Comparison of ENCODE assay signal across 8 cellular contexts in the genomic region with DNA sequence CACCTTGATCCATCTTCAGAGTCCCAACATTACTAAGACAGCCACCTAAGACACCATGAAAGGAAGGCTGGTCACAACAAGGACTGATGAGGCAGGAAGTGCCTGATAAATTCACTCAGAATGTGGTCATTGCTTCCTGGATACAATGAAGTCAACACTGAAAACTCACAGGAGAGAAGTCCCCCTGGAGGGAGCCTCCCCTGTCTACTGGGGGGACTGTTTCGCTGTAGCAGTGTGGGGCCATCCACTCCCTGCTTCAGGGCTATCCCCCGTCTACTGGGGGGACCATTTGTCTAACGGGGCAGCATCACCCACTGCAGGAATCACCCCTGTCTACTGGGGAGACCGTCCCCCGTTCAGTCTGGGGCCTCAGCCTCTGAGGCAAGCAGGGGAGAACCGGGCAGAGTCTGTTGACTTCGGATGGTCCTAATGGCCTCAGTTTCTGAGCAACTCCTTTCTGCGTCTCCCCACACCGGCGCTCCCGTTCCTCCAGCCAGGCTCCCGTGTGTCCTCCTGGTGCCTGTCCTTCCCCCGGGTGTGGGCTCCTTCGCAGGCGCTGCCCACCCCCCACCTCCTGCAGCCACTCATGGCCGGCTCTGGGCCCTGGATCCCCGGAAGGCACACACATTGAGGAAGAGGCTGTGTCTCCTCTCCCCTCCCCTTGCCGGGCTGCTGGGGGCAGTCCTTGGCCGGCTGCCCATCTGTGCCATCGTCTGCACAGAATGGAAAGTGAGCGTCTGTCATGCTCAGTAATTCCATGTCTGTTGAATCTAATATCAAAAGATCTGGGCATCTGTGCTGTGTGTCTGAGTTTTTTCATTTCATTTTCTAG. TPM values are rescaled to one million over a fixed set of nuclear protein-coding genes. Genes with fewer than 3 reads are reported as not detected.
DNase-seq lines count a peak whose midpoint lies in the region; ATAC-seq and TF ChIP-seq lines count a peak whose summit lies in the region.

No MANE protein-coding gene starts in this region.

- H3K27me3 Mint-ChIP-seq in activated T-helper 1 cell treated with anti-CD3 and anti-CD28 coated beads, Interleukin-12 subunit alpha, Interleukin-12 subunit beta, Interleukin-2, Interleukin-4 antibody, amounts not matched to agents 30 ng/mL and 10 ng/mL and 1 ng/mL, durations not matched to agents 14 hours and 24 hours and 36 hours (ENCODE audit: insufficient read depth), result peaks cover 2% of the 10 kb centered on the region

- in situ Hi-C loops in GM13976 (cut with MboI; ENCODE audit: low sequenced_read_pairs, unreplicated experiment), result no loop called here

- TF ChIP-seq CTCF in AG10803 (conservative IDR thresholded peaks at IDR 0.05; ENCODE audit: low read length), result no peak
- no peak for TF ChIP-seq CTCF in GM13976 (IDR thresholded peaks at IDR 0.05; ENCODE audit: borderline replicate concordance, control extremely low read depth, extremely low read depth, insufficient read depth, missing control alignments)
- no peak for TF ChIP-seq CTCF in foreskin keratinocyte (conservative IDR thresholded peaks at IDR 0.05)

- H3K4me1 Mint-ChIP-seq in activated T-helper 1 cell treated with anti-CD3 and anti-CD28 coated beads, Interleukin-12 subunit alpha, Interleukin-12 subunit beta, Interleukin-2, Interleukin-4 antibody, amounts not matched to agents 30 ng/mL and 10 ng/mL and 1 ng/mL, durations not matched to agents 14 hours and 24 hours and 36 hours (ENCODE audit: low read depth), result peaks cover 15% of the 10 kb centered on the region

- H3K36me3 Mint-ChIP-seq in activated T-helper 1 cell treated with anti-CD3 and anti-CD28 coated beads, Interleukin-12 subunit alpha, Interleukin-12 subunit beta, Interleukin-2, Interleukin-4 antibody, amounts not matched to agents 30 ng/mL and 10 ng/mL and 1 ng/mL, durations not matched to agents 14 hours and 24 hours and 36 hours (ENCODE audit: low read depth), result peaks cover 1% of the 10 kb centered on the region

- no peak overlapping the region for H3K27ac ChIP-seq in SK-N-MC
- H3K27ac ChIP-seq in foreskin keratinocyte, result no peak overlapping the region

- H3K4me1 ChIP-seq in foreskin keratinocyte, result peaks cover 7% of the 10 kb centered on the region

- no peaks in the 10 kb centered on the region for H3K9me3 ChIP-seq in SK-N-MC (ENCODE audit: low read depth, low read length)

- no peaks in the 10 kb centered on the region for H3K9me3 Mint-ChIP-seq in activated T-helper 1 cell treated with anti-CD3 and anti-CD28 coated beads, Interleukin-12 subunit alpha, Interleukin-12 subunit beta, Interleukin-2, Interleukin-4 antibody, amounts not matched to agents 30 ng/mL and 10 ng/mL and 1 ng/mL, durations not matched to agents 14 hours and 24 hours and 36 hours

- H3K4me3 ChIP-seq in AG10803 (ENCODE audit: low read length) (no peak overlapping the region), SK-N-MC (0 out of 2 replicates have a peak overlapping the region, but pooled peaks have one; percentile 4)

- no peaks in the 10 kb centered on the region for H3K36me3 ChIP-seq in SK-N-MC (ENCODE audit: insufficient read depth, low read length)

- H3K4me3 Mint-ChIP-seq in activated T-helper 1 cell treated with anti-CD3 and anti-CD28 coated beads, Interleukin-12 subunit alpha, Interleukin-12 subunit beta, Interleukin-2, Interleukin-4 antibody, amounts not matched to agents 30 ng/mL and 10 ng/mL and 1 ng/mL, durations not matched to agents 14 hours and 24 hours and 36 hours, result no peak overlapping the region

- DNase-seq in AG10803 (ENCODE audit: low read depth), result peak; percentile 40
- peak; percentile 62 for DNase-seq in GM13976 (ENCODE audit: low spot score)
- no peak for DNase-seq in SK-N-MC (ENCODE audit: low read depth, low spot score)
- DNase-seq in foreskin keratinocyte, result no peak
- no peak for DNase-seq in activated T-helper 1 cell treated with anti-CD3 and anti-CD28 coated beads, Interleukin-12 subunit alpha, Interleukin-12 subunit beta, Interleukin-2, Interleukin-4 antibody, amounts not matched to agents 30 ng/mL and 10 ng/mL and 1 ng/mL, durations not matched to agents 14 hours and 24 hours and 36 hours (ENCODE audit: low spot score)
- no peak for DNase-seq in cardiac septum (ENCODE audit: low spot score)

- H3K27ac Mint-ChIP-seq in activated T-helper 1 cell treated with anti-CD3 and anti-CD28 coated beads, Interleukin-12 subunit alpha, Interleukin-12 subunit beta, Interleukin-2, Interleukin-4 antibody, amounts not matched to agents 30 ng/mL and 10 ng/mL and 1 ng/mL, durations not matched to agents 14 hours and 24 hours and 36 hours, result no peak overlapping the region

- ATAC-seq in foreskin keratinocyte (peak; percentile 4), GM18870 (IDR thresholded peaks at IDR 0.05; ENCODE audit: unreplicated experiment) (no peak), HG02763 (IDR thresholded peaks at IDR 0.05; ENCODE audit: unreplicated experiment) (no peak)

- no peaks in the 10 kb centered on the region for H3K27me3 ChIP-seq in foreskin keratinocyte

- intact Hi-C loops in activated T-helper 1 cell treated with anti-CD3 and anti-CD28 coated beads, Interleukin-12 subunit alpha, Interleukin-12 subunit beta, Interleukin-2, Interleukin-4 antibody, amounts not matched to agents 30 ng/mL and 10 ng/mL and 1 ng/mL, durations not matched to agents 14 hours and 24 hours and 36 hours (cut with micrococcal nuclease), result no loop called here
- intact Hi-C loops in cardiac septum (cut with DNase I), result loop anchor here (5.0 to 10.0 kb wide), 2 partner anchors 60 to 312 kb away; partner anchors contain the start of gene DNAJB6

- H3K9ac ChIP-seq in SK-N-MC (ENCODE audit: insufficient read length), result no peak overlapping the region

RNA-seq across cellular contexts. Expression of gene DNAJB6, which starts 59.9 kb away (rescaled TPM):
- total RNA-seq in foreskin keratinocyte (119 and 121 TPM in 2 replicates), cardiac septum (171 TPM)
- polyA plus RNA-seq in foreskin keratinocyte, result 97.9 and 98.5 TPM in 2 replicates
- total RNA-seq in activated T-helper 1 cell treated with anti-CD3 and anti-CD28 coated beads, Interleukin-12 subunit alpha, Interleukin-12 subunit beta, Interleukin-2, Interleukin-4 antibody, amounts not matched to agents 30 ng/mL and 10 ng/mL and 1 ng/mL, durations not matched to agents 14 hours and 24 hours and 36 hours, result 127 and 137 TPM in 2 replicates

Comparison
In these comparisons a context has a peak if more than half of its experiments do, and no peak if none do; other contexts are left out.
1. DNase-seq: peak in AG10803 (single experiment) and GM13976 (single experiment); none in SK-N-MC (single experiment), foreskin keratinocyte (0 of 2), activated T-helper 1 cell treated with anti-CD3 and anti-CD28 coated beads, Interleukin-12 subunit alpha, Interleukin-12 subunit beta, Interleukin-2, Interleukin-4 antibody, amounts not matched to agents 30 ng/mL and 10 ng/mL and 1 ng/mL, durations not matched to agents 14 hours and 24 hours and 36 hours (single experiment) and cardiac septum (single experiment).